Comparison of ENCODE assay signal across 10 cellular contexts in genomic region chr16:23842137-23842600, GRCh38. TPM values are rescaled to one million over a fixed set of nuclear protein-coding genes. Genes with fewer than 3 reads are reported as not detected.
A peak's percentile ranks its signal among the peaks of the same experiment; 100 is the strongest.
DNase-seq lines count a peak whose midpoint lies in the region; ATAC-seq lines count a peak whose summit lies in the region.
"Had no signal": no experiment of that assay in that cellular context is flagged by ENCODE, and none has a peak within 500 bp of the region (broad histone marks: within the 10 kb centered on the region; RNA-seq: fewer than 3 reads in every experiment).

No MANE protein-coding gene starts in this region.

- in situ Hi-C loops in KBM-7 (cut with MboI; ENCODE audit: low pct_unique_long_range_greater_than_20kb, low sequenced_read_pairs): no loop called here

- peak; percentile 73 for ATAC-seq in HG02852 (IDR thresholded peaks at IDR 0.05; ENCODE audit: unreplicated experiment)
- ATAC-seq in stimulated activated naive CD8-positive, alpha-beta T cell treated with anti-CD3 and anti-CD28 coated beads, Interleukin-15, amount 100 ng/mL, for 72 hours: peak; percentile 95
- ATAC-seq: left ventricle myocardium superior had no signal

- H3K9me3 Mint-ChIP-seq in stimulated activated naive CD8-positive, alpha-beta T cell treated with anti-CD3 and anti-CD28 coated beads, Interleukin-15, amount 100 ng/mL, for 72 hours: no peaks in the 10 kb centered on the region

- no peaks in the 10 kb centered on the region for H3K27me3 Mint-ChIP-seq in stimulated activated naive CD8-positive, alpha-beta T cell treated with anti-CD3 and anti-CD28 coated beads, Interleukin-15, amount 100 ng/mL, for 72 hours

- peak overlapping the region; percentile 91 to 95 for H3K27ac Mint-ChIP-seq in stimulated activated naive CD8-positive, alpha-beta T cell treated with anti-CD3 and anti-CD28 coated beads, Interleukin-15, amount 100 ng/mL, for 72 hours

- peaks cover 96% of the 10 kb centered on the region for H3K4me1 Mint-ChIP-seq in stimulated activated naive CD8-positive, alpha-beta T cell treated with anti-CD3 and anti-CD28 coated beads, Interleukin-15, amount 100 ng/mL, for 72 hours

- DNase-seq in stimulated activated CD4-positive, alpha-beta T cell treated with anti-CD3 and anti-CD28 coated beads, Interleukin-15, amount 100 ng/mL, for 24 hours: peak; percentile 61
- DNase-seq in stimulated activated CD4-positive, alpha-beta T cell treated with anti-CD3 and anti-CD28 coated beads, Interleukin-4, amount 100 ng/mL, for 4 hours: no peak
- DNase-seq in NOMO-1 treated with DMSO at 0.1 percent for 48 hours (lab: John Stamatoyannopoulos, UW; ENCODE audit: unreplicated experiment): peak; percentile 31
- peak; percentile 47 to 75 for DNase-seq in stimulated activated naive CD8-positive, alpha-beta T cell treated with anti-CD3 and anti-CD28 coated beads, Interleukin-15, amount 100 ng/mL, for 72 hours
- no peak for DNase-seq in cerebellum (ENCODE audit: low spot score)
- DNase-seq in KBM-7: no peak
- DNase-seq in COLO668 (lab: John Stamatoyannopoulos, UW; ENCODE audit: unreplicated experiment): no peak
- DNase-seq: left ventricle myocardium superior, NCI-H226 had no signal

- peak overlapping the region; percentile 56 to 76 for H3K4me3 Mint-ChIP-seq in stimulated activated naive CD8-positive, alpha-beta T cell treated with anti-CD3 and anti-CD28 coated beads, Interleukin-15, amount 100 ng/mL, for 72 hours

RNA-seq across cellular contexts. Expression of gene PRKCB, which starts 6.4 kb away (rescaled TPM):
- 109 TPM for total RNA-seq in cerebellum

Comparison
In these comparisons a context has a peak if more than half of its experiments do, and no peak if none do; other contexts are left out.
1. DNase-seq: peak in stimulated activated CD4-positive, alpha-beta T cell treated with anti-CD3 and anti-CD28 coated beads, Interleukin-15, amount 100 ng/mL, for 24 hours (single experiment), NOMO-1 treated with DMSO at 0.1 percent for 48 hours (single experiment) and stimulated activated naive CD8-positive, alpha-beta T cell treated with anti-CD3 and anti-CD28 coated beads, Interleukin-15, amount 100 ng/mL, for 72 hours (2 of 2); none in stimulated activated CD4-positive, alpha-beta T cell treated with anti-CD3 and anti-CD28 coated beads, Interleukin-4, amount 100 ng/mL, for 4 hours (0 of 2), cerebellum (single experiment), KBM-7 (single experiment) and COLO668 (single experiment).